In the genomic region with DNA sequence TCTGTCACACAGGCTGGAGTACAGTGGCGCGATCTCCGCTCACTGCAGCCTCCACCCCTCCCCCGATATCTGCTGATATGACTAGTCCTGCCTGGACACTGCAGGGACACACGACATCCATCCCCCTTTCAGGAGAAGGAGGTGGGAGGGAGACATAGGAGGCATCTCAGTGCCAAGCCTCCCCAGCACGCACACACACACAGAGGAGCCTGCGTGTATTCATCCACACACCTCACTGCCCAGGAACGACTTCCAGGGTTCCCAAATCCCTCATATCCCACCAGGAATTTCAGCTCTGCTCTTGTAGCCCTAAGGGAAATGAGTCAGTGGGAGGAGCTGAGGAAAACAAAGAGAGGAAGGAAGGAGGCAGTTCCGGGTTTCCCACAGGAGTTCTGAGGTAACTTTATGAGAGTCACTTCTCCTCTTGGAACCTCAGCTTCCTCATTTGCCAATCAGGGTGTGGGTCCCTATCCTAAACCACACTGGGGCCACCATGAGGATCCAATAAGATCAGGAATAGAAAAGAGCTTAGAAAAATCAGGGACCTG, we compare ENCODE assay signal across 1 cellular context.
TF ChIP-seq lines count a peak whose summit lies in the region.

No MANE protein-coding gene starts in this region.

TF ChIP-seq in H1, 55 proteins besides CTCF, POLR2A, EP300 and RAD21:
- TF ChIP-seq SP4 (IDR thresholded peaks at IDR 0.05; ENCODE audit: low read length) (no peak), KDM4A (IDR thresholded peaks at IDR 0.05; ENCODE audit: low read depth, low read length, severe bottlenecking) (no peak), FOSL1 (IDR thresholded peaks at IDR 0.05; ENCODE audit: insufficient read depth, low read depth, low read length) (no peak), PHF8 (conservative IDR thresholded peaks at IDR 0.05; ENCODE audit: low read depth, low read length) (no peak), YY1 (IDR thresholded peaks at IDR 0.05; ENCODE audit: low read depth, low read length) (no peak), BCL11A (IDR thresholded peaks at IDR 0.05; ENCODE audit: low read depth in 2 of 2, low read length in 2 of 2) (no peak), CHD1 (IDR thresholded peaks at IDR 0.05; ENCODE audit: low read depth, low read length) (no peak), CBX5 (IDR thresholded peaks at IDR 0.05; ENCODE audit: low read depth, low read length) (no peak), SP1 (IDR thresholded peaks at IDR 0.05; ENCODE audit: low read depth, low read length) (no peak), CBX8 (IDR thresholded peaks at IDR 0.05; ENCODE audit: borderline replicate concordance, low read depth, low read length) (no peak), RBBP5 (IDR thresholded peaks at IDR 0.05; ENCODE audit: borderline replicate concordance, low read depth, low read length) (no peak), ZNF274 (IDR thresholded peaks at IDR 0.05; ENCODE audit: borderline replicate concordance, extremely low read depth, low read length) (no peak), SIX5 (IDR thresholded peaks at IDR 0.05; ENCODE audit: low read depth, low read length) (no peak), GABPA (IDR thresholded peaks at IDR 0.05; ENCODE audit: borderline replicate concordance, insufficient read depth, low read length) (no peak), TAF7 (optimal IDR thresholded peaks at IDR 0.05; ENCODE audit: borderline replicate concordance, low read depth, low read length) (no peak), NRF1 (IDR thresholded peaks at IDR 0.05; ENCODE audit: low read depth, low read length) (no peak), SIN3A (conservative IDR thresholded peaks at IDR 0.05 in 1 of 2, IDR thresholded peaks at IDR 0.05 in 1 of 2; ENCODE audit: low read depth in 1 of 2, low read length in 2 of 2) (no peak)
- TF ChIP-seq, protein P1, sequence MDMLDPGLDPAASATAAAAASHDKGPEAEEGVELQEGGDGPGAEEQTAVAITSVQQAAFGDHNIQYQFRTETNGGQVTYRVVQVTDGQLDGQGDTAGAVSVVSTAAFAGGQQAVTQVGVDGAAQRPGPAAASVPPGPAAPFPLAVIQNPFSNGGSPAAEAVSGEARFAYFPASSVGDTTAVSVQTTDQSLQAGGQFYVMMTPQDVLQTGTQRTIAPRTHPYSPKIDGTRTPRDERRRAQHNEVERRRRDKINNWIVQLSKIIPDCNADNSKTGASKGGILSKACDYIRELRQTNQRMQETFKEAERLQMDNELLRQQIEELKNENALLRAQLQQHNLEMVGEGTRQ (IDR thresholded peaks at IDR 0.05; ENCODE audit: low read length), result no peak
